10 cellular contexts compared by ENCODE assay signal in the genomic region with DNA sequence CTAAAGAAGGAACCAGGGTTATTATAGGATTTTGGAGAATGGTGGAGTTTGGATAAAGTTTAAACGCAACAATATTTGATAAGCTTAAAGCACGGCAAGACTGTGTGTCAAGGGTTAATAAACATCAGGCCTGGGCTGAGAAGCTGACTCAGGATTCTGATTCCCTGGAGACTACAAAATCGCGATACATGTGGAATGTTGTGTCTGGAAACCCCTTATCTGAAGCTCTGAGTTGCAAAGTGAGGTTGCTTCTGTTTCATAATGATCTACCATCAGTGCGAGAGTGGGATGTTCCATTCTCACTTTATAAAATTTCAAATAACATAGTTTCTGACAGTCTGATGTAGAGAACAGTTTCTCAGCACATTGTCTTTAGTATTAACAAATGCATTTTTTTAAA. TPM values are rescaled to one million over a fixed set of nuclear protein-coding genes. Genes with fewer than 3 reads are reported as not detected.
A peak's percentile ranks its signal among the peaks of the same experiment; 100 is the strongest.
DNase-seq lines count a peak whose midpoint lies in the region; TF ChIP-seq lines count a peak whose summit lies in the region.
"Had no signal": no experiment of that assay in that cellular context is flagged by ENCODE, and none has a peak within 500 bp of the region (broad histone marks: within the 10 kb centered on the region; RNA-seq: fewer than 3 reads in every experiment).

No MANE protein-coding gene starts in this region.

- H4K20me1 ChIP-seq in osteoblast (ENCODE audit: insufficient read depth, low read length) = peaks cover 56% of the 10 kb centered on the region

- DNase-seq in EL = peak; percentile 38
- DNase-seq in M059J (ENCODE audit: low read depth) = peak; percentile 9
- DNase-seq in fibroblast of mammary gland (ENCODE audit: low read depth) = peak; percentile 81
- peak; percentile 13 for DNase-seq in osteoblast (ENCODE audit: insufficient read length, low spot score, missing footprints)
- no peak for DNase-seq in globus pallidus (ENCODE audit: low spot score)
- no peak for DNase-seq in ureter (ENCODE audit: low spot score)
- DNase-seq in inferior parietal cortex (ENCODE audit: extremely low spot score) = no peak
- DNase-seq: DMS153, heart left ventricle, NCI-H1417 treated with DMSO at 0.1 percent for 48 hours had no signal

- peak overlapping the region; percentile 71 for H3K4me2 ChIP-seq in osteoblast (ENCODE audit: insufficient read depth, low read length)

- H3K9me3 ChIP-seq in osteoblast (ENCODE audit: low read depth, low read length) = no peaks in the 10 kb centered on the region

- peaks cover 20% of the 10 kb centered on the region for H3K36me3 ChIP-seq in osteoblast (ENCODE audit: insufficient read depth, low read length)
- H3K36me3 ChIP-seq: heart left ventricle had no signal

- no peak overlapping the region for H3K4me3 ChIP-seq in fibroblast of mammary gland (ENCODE audit: control insufficient read depth, low read depth, low read length)
- H3K4me3 ChIP-seq in osteoblast (ENCODE audit: insufficient read depth, low read length) = peak overlapping the region; percentile 45
- H3K4me3 ChIP-seq: heart left ventricle had no signal

- H3K79me2 ChIP-seq in osteoblast (ENCODE audit: insufficient read depth, low read length) = peaks cover 99% of the 10 kb centered on the region

- peaks cover 37% of the 10 kb centered on the region for H3K4me1 ChIP-seq in osteoblast (ENCODE audit: insufficient read depth, low read length)

- TF ChIP-seq CTCF in fibroblast of mammary gland (conservative IDR thresholded peaks at IDR 0.05; ENCODE audit: control insufficient read depth, insufficient read depth, low read depth, low read length) = no peak
- TF ChIP-seq CTCF in osteoblast (IDR thresholded peaks at IDR 0.05; ENCODE audit: extremely low read depth, low read depth, low read length) = no peak

- no peak overlapping the region for H2AFZ ChIP-seq in osteoblast (ENCODE audit: low read length)

- H3K27ac ChIP-seq in osteoblast (ENCODE audit: low read depth, low read length) = no peak overlapping the region
- H3K27ac ChIP-seq: heart left ventricle had no signal

- H3K27me3 ChIP-seq in osteoblast (ENCODE audit: insufficient read depth, low read length) = no peaks in the 10 kb centered on the region
- H3K27me3 ChIP-seq: heart left ventricle had no signal

RNA-seq across cellular contexts. Expression of a gene that starts 7.8 kb away (rescaled TPM):
- total RNA-seq in M059J (2014; rRNA removed; shearing (Covaris generic)) = 69.8 and 76.4 TPM in 2 replicates
- total RNA-seq in osteoblast = 108 and 137 TPM in 2 replicates
- total RNA-seq in ureter = 29.7 TPM

Comparison
In these comparisons a context has a peak if more than half of its experiments do, and no peak if none do; other contexts are left out.
1. DNase-seq: peak in EL (single experiment), M059J (single experiment), fibroblast of mammary gland (single experiment) and osteoblast (single experiment); none in globus pallidus (single experiment), ureter (single experiment) and inferior parietal cortex (single experiment).